Comparison of ENCODE assay signal across 19 cellular contexts in genomic region chr10:100808851-100809250, GRCh38.
"Had no signal": no experiment of that assay in that cellular context is flagged by ENCODE, and none has a peak within 500 bp of the region (broad histone marks: within the 10 kb centered on the region; RNA-seq: fewer than 3 reads in every experiment).

No MANE protein-coding gene starts in this region.

- DNase-seq: colonic mucosa; effector CD8-positive, alpha-beta T cell; endodermal cell; foreskin fibroblast; gastrocnemius medialis; heart right ventricle; hippocampal formation; left cardiac atrium; left lung; mammary epithelial cell; mesendoderm; naive thymus-derived CD8-positive, alpha-beta T cell; nephron progenitor cell; occipital lobe; stimulated activated CD4-positive, alpha-beta T cell treated with anti-CD3 and anti-CD28 coated beads, Interleukin-4, amount 100 ng/mL, for 4 hours; stimulated activated naive B cell treated with anti-CD40 and anti-IgM and Interleukin-4, amounts not matched to agents 10 μg/mL and 1 μg/mL and 100 μg/mL, for 72 hours had no signal

- ATAC-seq: esophagus mucosa; gastrocnemius medialis; heart right ventricle; left cardiac atrium; left lung; naive thymus-derived CD8-positive, alpha-beta T cell; pancreas; sciatic nerve; stimulated activated naive B cell treated with anti-CD40 and anti-IgM and Interleukin-4, amounts not matched to agents 10 μg/mL and 1 μg/mL and 100 μg/mL, for 72 hours had no signal
